18 cellular contexts compared by ENCODE assay signal in the genomic region with DNA sequence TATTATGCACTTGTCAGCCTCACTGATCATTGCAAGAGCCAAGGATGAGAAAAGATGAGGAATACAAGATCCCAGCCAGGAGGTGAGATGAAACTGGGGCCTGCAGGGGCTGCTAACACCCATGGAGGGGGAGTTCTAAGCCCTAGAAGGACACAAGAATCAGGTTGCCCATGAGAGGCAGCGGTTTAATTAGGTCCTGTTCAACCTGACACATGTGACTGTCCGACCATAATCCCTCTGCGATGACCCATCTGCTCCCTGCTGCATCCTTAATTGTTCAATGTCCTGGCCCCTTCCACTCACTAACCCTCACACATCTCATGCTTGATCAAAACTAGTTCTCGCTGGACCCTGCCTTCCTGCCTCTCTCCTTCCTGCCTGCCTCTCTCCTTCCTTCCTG. TPM values are rescaled to one million over a fixed set of nuclear protein-coding genes. Genes with fewer than 3 reads are reported as not detected.
DNase-seq lines count a peak whose midpoint lies in the region; ATAC-seq, FAIRE-seq and TF ChIP-seq lines count a peak whose summit lies in the region.
"Had no signal": no experiment of that assay in that cellular context is flagged by ENCODE, and none has a peak within 500 bp of the region (broad histone marks: within the 10 kb centered on the region; RNA-seq: fewer than 3 reads in every experiment).

No MANE protein-coding gene starts in this region.

- no peak overlapping the region for H3K9ac ChIP-seq in BLaER1
- H3K9ac ChIP-seq in H1 (replicated peaks in 1 of 4; ENCODE audit: extremely low read depth in 1 of 4, low read depth in 3 of 4, low read length in 3 of 4) = no peak overlapping the region

- DNase-seq in HTR-8/SVneo (ENCODE audit: insufficient read length, low spot score) = no peak
- DNase-seq in NCI-H82 treated with DMSO at 0.1 percent for 48 hours (lab: John Stamatoyannopoulos, UW; ENCODE audit: unreplicated experiment) = peak; percentile 16
- no peak for DNase-seq in H1 (ENCODE audit: low read depth in 1 of 2, low spot score in 2 of 2)
- no peak for DNase-seq in stimulated activated CD4-positive, alpha-beta T cell treated with anti-CD3 and anti-CD28 coated beads, Interleukin-15, amount 100 ng/mL, for 24 hours
- DNase-seq in COLO668 (lab: John Stamatoyannopoulos, UW; ENCODE audit: unreplicated experiment) = no peak
- no peak for DNase-seq in NCI-H2227 (lab: John Stamatoyannopoulos, UW; ENCODE audit: unreplicated experiment)
- DNase-seq: 8988T; C1 segment of cervical spinal cord; CD4-positive, CD25-positive, alpha-beta regulatory T cell; CD8-positive, alpha-beta memory T cell; H7 had no signal

- WGBS in H1 (ENCODE audit: extremely low coverage in 1 of 2, insufficient coverage in 1 of 2, insufficient read length in 1 of 2, insufficient replicate concordance in 2 of 2, low coverage in 1 of 2, low lambda C conversion rate in 2 of 2, missing lambda C conversion rate in 1 of 2), 2 experiments = 87% methylated on average over 4 of the region's 4 CpGs; no CpG with 5 or more reads in 1 of the 2 experiments

- peak overlapping the region; percentile 4; the same call in 1 of the 2 replicates for H2BK15ac ChIP-seq in H1 (ENCODE audit: low read length)

- H3K18ac ChIP-seq in H1 (ENCODE audit: extremely low read depth, low read length) = no peak overlapping the region

- H3K79me2 ChIP-seq in H1 (ENCODE audit: control insufficient read depth in 1 of 2, insufficient read depth in 2 of 2, low read length in 2 of 2) = no peaks in the 10 kb centered on the region

- peaks cover 3% of the 10 kb centered on the region; the same call in 1 of the 2 replicates for H3K23me2 ChIP-seq in H1 (ENCODE audit: low read depth, low read length)

- H3K4me1 ChIP-seq in BLaER1 (peaks cover 14% of the 10 kb centered on the region), H1 (replicated peaks in 1 of 4; ENCODE audit: control insufficient read depth in 3 of 4, insufficient read depth in 4 of 4, low read length in 3 of 4) (peaks cover 0 to 3% (median 0%) of the 10 kb centered on the region in 4 experiments; a peak in 1 of 7 replicates)
- H3K4me1 ChIP-seq: Caco-2 had no signal

- H3K79me1 ChIP-seq in H1 (ENCODE audit: low read depth, low read length) = no peaks in the 10 kb centered on the region

- H3K9me3 ChIP-seq in BLaER1 = no peaks in the 10 kb centered on the region
- H3K9me3 ChIP-seq in H1 (ENCODE audit: insufficient read depth in 2 of 2, low read depth in 1 of 2, low read length in 1 of 2) = no peaks in the 10 kb centered on the region
- H3K9me3 ChIP-seq: Caco-2 had no signal

- H3K56ac ChIP-seq in H1 (replicated peaks; ENCODE audit: insufficient read length, low read depth, low read length) = no peak overlapping the region

- H3K4ac ChIP-seq in H1 (replicated peaks; ENCODE audit: insufficient read length, low read depth, low read length) = no peak overlapping the region

- H3K27me3 ChIP-seq in BLaER1 (no peaks in the 10 kb centered on the region), H1 (replicated peaks in 1 of 4; ENCODE audit: control insufficient read depth in 3 of 4, extremely low read depth in 1 of 4, insufficient read depth in 3 of 4, low read length in 3 of 4) (no peaks in the 10 kb centered on the region)

- no peak overlapping the region for H2BK20ac ChIP-seq in H1 (ENCODE audit: low read length)

- no peak overlapping the region for H4K91ac ChIP-seq in H1 (replicated peaks; ENCODE audit: insufficient read length, low read length)

- no peak overlapping the region for H2AK5ac ChIP-seq in H1 (ENCODE audit: low read depth, low read length)

- H4K5ac ChIP-seq in H1 (ENCODE audit: insufficient read length, low read depth, low read length) = no peak overlapping the region

- TF ChIP-seq POLR2A in H1 (IDR thresholded peaks at IDR 0.05; ENCODE audit: control extremely low read depth in 1 of 2, low read depth in 2 of 2, low read length in 2 of 2) = no peak

- H4K20me1 ChIP-seq in BLaER1 = no peaks in the 10 kb centered on the region
- H4K20me1 ChIP-seq in H1 (replicated peaks in 1 of 2; ENCODE audit: control insufficient read depth in 1 of 2, insufficient read depth in 2 of 2, low read length in 2 of 2) = no peaks in the 10 kb centered on the region

- H3K4me2 ChIP-seq in BLaER1 (peak overlapping the region; percentile 64), H1 (ENCODE audit: insufficient read depth in 1 of 2, low read depth in 2 of 2, low read length in 2 of 2) (no peak overlapping the region)
- H3K4me2 ChIP-seq: GM23338 had no signal

- TF ChIP-seq RAD21 in H1 (IDR thresholded peaks at IDR 0.05 in 1 of 2, conservative IDR thresholded peaks at IDR 0.05 in 1 of 2; ENCODE audit: low read depth in 2 of 2, low read length in 2 of 2) = no peak

- H3K4me3 ChIP-seq in BLaER1 (no peak overlapping the region), H1 (ENCODE audit: extremely low read depth in 1 of 4, insufficient read depth in 2 of 4, low read depth in 3 of 4, low read length in 4 of 4) (no peak overlapping the region)
- H3K4me3 ChIP-seq: GM23338 had no signal

- no peak overlapping the region for H2AFZ ChIP-seq in H1 (ENCODE audit: low read length)
- H2AFZ ChIP-seq: GM23338 had no signal

- TF ChIP-seq EP300 in H1 (IDR thresholded peaks at IDR 0.05; ENCODE audit: borderline replicate concordance in 1 of 2, low read depth in 2 of 2, low read length in 2 of 2) = no peak

- no peak for TF ChIP-seq CTCF in H1 (IDR thresholded peaks at IDR 0.05; ENCODE audit: control extremely low read depth in 1 of 3, insufficient read depth in 1 of 3, low read depth in 1 of 3, low read length in 3 of 3)

- H2BK120ac ChIP-seq in H1 (replicated peaks; ENCODE audit: low read depth, low read length) = no peak overlapping the region

- H3K27ac ChIP-seq in BLaER1 (no peak overlapping the region), H1 (ENCODE audit: low read depth, low read length) (no peak overlapping the region)

- no peak for ATAC-seq in HG03025 (IDR thresholded peaks at IDR 0.05; ENCODE audit: low FRiP score, unreplicated experiment)
- ATAC-seq: GM23338 had no signal

- FAIRE-seq in HTR-8/SVneo (lab: Jason Lieb, UNC) (peak; percentile 72), H1 (lab: Jason Lieb, UNC) (no peak)
- FAIRE-seq: G401.6, GM12891 had no signal

- H2BK5ac ChIP-seq in H1 (ENCODE audit: low read depth, low read length) = no peak overlapping the region

- no peak overlapping the region for H3K14ac ChIP-seq in H1 (ENCODE audit: insufficient read length)

- POLR2A ChIA-PET in H1 (lab: Charles Lee; ENCODE audit: partially characterized antibody) = interaction anchor here (1.5 kb wide), 1 partner anchor 22 kb away, joined by 4 read pairs; no protein-coding TSS in a partner anchor

- H3K23ac ChIP-seq in H1 (ENCODE audit: insufficient read length) = no peak overlapping the region

- H3K36me3 ChIP-seq in BLaER1 = no peaks in the 10 kb centered on the region
- no peaks in the 10 kb centered on the region for H3K36me3 ChIP-seq in H1 (ENCODE audit: control insufficient read depth in 2 of 4, insufficient read depth in 4 of 4, low read length in 3 of 4)

- no peak overlapping the region for H2BK12ac ChIP-seq in H1 (ENCODE audit: low read depth, low read length)

- no peak overlapping the region for H4K8ac ChIP-seq in H1 (ENCODE audit: extremely low read depth, insufficient read depth, low read length)

- CTCF ChIA-PET in H1 (lab: Charles Lee; ENCODE audit: partially characterized antibody) = interaction anchor here (0.6 to 1.1 kb wide), 2 partner anchors 25 to 47 kb away, joined by 3 read pairs; no protein-coding TSS in a partner anchor

TF ChIP-seq in H1, 55 proteins besides CTCF, POLR2A, EP300 and RAD21:
- no peak for TF ChIP-seq JUN (IDR thresholded peaks at IDR 0.05; ENCODE audit: low read depth, low read length)
- TF ChIP-seq BCL11A (IDR thresholded peaks at IDR 0.05; ENCODE audit: low read depth in 2 of 2, low read length in 2 of 2) = no peak
- no peak for TF ChIP-seq GABPA (IDR thresholded peaks at IDR 0.05; ENCODE audit: borderline replicate concordance, insufficient read depth, low read length)
- no peak for TF ChIP-seq TCF12 (IDR thresholded peaks at IDR 0.05; ENCODE audit: low read depth, low read length)
- no peak for TF ChIP-seq POU5F1 (IDR thresholded peaks at IDR 0.05; ENCODE audit: low read depth, low read length)
- no peak for TF ChIP-seq GTF2F1 (IDR thresholded peaks at IDR 0.05; ENCODE audit: borderline replicate concordance, low read depth, low read length)
- no peak for TF ChIP-seq EZH2 (IDR thresholded peaks at IDR 0.05; ENCODE audit: low read depth, low read length, severe bottlenecking)
- no peak for TF ChIP-seq TEAD4 (IDR thresholded peaks at IDR 0.05; ENCODE audit: low read depth, low read length)
- TF ChIP-seq TAF7 (optimal IDR thresholded peaks at IDR 0.05; ENCODE audit: borderline replicate concordance, low read depth, low read length) = no peak
- TF ChIP-seq RBBP5 (IDR thresholded peaks at IDR 0.05; ENCODE audit: borderline replicate concordance, low read depth, low read length) = no peak
- TF ChIP-seq PHF8 (conservative IDR thresholded peaks at IDR 0.05; ENCODE audit: low read depth, low read length) = no peak
- TF ChIP-seq HDAC2 (IDR thresholded peaks at IDR 0.05; ENCODE audit: borderline replicate concordance in 1 of 2, low read depth in 2 of 2, low read length in 2 of 2) = no peak
- TF ChIP-seq MAFK (IDR thresholded peaks at IDR 0.05; ENCODE audit: low read depth, low read length) = no peak

RNA-seq across cellular contexts. Expression of a gene that starts 52.2 kb away (rescaled TPM):
- total RNA-seq in H1 (2021; fragmentation: NEBNext Ultra II Directional; extraction: Animal tissue kit (Norgen Biotek cat#: 25700)) = 66.8 and 71.5 TPM in 2 replicates
- polyA plus RNA-seq in H1 (2011; rRNA removed) = 175 and 184 TPM in 2 replicates
- 189 TPM for polyA plus RNA-seq in H1 (2011; cell fraction: cytosol; rRNA removed)
- 108 TPM for polyA plus RNA-seq in H1 (2011; cell fraction: nucleus; rRNA removed)
- 95.7 to 129 TPM (median 122 TPM) in 4 replicates for polyA plus RNA-seq in H1 (2012, experiment 1 of 2)
- 151 TPM for polyA plus RNA-seq in H1 (2012, experiment 2 of 2)
- 60.7 TPM for polyA plus RNA-seq in H1 (2013, experiment 1 of 2)
- 75.9 TPM for polyA plus RNA-seq in H1 (2013, experiment 2 of 2)
- 52.9 and 63.8 TPM in 2 replicates for polyA minus RNA-seq in H1 (2011; rRNA and poly(A)+ RNA removed)
- polyA minus RNA-seq in H1 (2011; cell fraction: cytosol; rRNA and poly(A)+ RNA removed) = 35.2 TPM
- 29.1 TPM for polyA minus RNA-seq in H1 (2011; cell fraction: nucleus; rRNA and poly(A)+ RNA removed)
- total RNA-seq: A673; Caco-2; CD4-positive, CD25-positive, alpha-beta regulatory T cell had no signal
- polyA plus RNA-seq: CD4-positive, CD25-positive, alpha-beta regulatory T cell; CD8-positive, alpha-beta memory T cell had no signal

RNA-seq across cellular contexts. Expression of a gene that starts 58.8 kb away (rescaled TPM):
- total RNA-seq in H1 (2021; fragmentation: NEBNext Ultra II Directional; extraction: Animal tissue kit (Norgen Biotek cat#: 25700)) = 51.1 and 60.3 TPM in 2 replicates
- 69.2 and 72.2 TPM in 2 replicates for polyA plus RNA-seq in H1 (2011; rRNA removed)
- polyA plus RNA-seq in H1 (2011; cell fraction: cytosol; rRNA removed) = 68.8 TPM
- polyA plus RNA-seq in H1 (2011; cell fraction: nucleus; rRNA removed) = 57.1 TPM
- 39.7 to 48.2 TPM (median 45.8 TPM) in 4 replicates for polyA plus RNA-seq in H1 (2012, experiment 1 of 2)
- polyA plus RNA-seq in H1 (2012, experiment 2 of 2) = 36.4 TPM
- 48.3 TPM for polyA plus RNA-seq in H1 (2013, experiment 1 of 2)
- polyA plus RNA-seq in H1 (2013, experiment 2 of 2) = 52.3 TPM
- polyA minus RNA-seq in H1 (2011; rRNA and poly(A)+ RNA removed) = 48.7 and 61.2 TPM in 2 replicates
- 29.9 TPM for polyA minus RNA-seq in H1 (2011; cell fraction: cytosol; rRNA and poly(A)+ RNA removed)
- polyA minus RNA-seq in H1 (2011; cell fraction: nucleus; rRNA and poly(A)+ RNA removed) = 46.8 TPM
